Comparison of ENCODE assay signal across 11 cellular contexts in the genomic region with DNA sequence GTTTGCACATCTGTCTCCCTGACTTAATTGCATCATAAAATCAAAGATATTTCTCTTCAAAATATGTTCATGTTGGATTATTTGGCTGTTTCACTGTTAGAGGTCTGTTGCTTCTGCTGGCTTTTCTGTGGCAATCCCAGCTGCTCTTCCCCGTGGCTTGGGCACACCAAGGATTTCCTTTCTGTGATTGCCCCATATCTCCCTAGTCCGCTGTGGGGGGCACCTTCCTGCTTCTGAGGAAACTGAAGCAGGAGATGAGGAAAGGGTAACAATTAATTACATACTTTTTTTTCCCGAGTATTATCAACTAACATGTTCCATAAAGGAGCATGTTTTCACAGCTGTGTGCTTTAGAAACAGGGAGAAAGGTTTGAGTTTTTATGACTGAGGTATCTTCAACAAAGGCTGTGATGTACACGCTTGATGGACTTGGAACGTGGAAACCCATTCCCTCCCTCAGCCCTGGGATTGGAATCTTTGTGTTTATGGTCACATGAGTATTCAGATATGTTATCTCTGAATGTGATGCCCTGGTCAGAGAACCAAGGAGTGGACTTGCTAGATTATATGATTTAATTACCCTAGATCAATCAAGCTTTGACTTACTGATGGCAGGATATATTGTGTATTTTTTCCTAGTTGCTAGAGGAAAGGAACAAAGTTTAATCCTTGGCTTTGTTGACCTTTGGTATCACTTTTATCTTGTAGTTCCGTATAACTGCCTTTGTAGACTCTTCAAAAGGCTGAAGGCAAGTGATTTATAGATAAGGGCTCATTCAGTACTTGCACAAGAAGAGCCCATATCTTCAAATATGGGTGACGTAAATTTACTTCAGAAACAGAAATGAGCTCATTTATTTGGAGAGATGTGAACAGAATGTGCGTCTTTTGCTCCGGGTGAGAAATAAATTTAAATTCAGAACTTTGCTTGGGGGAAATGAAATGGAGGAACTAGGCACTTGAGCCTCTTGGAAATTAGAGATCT. TPM values are rescaled to one million over a fixed set of nuclear protein-coding genes. Genes with fewer than 3 reads are reported as not detected.
DNase-seq lines count a peak whose midpoint lies in the region; ATAC-seq and TF ChIP-seq lines count a peak whose summit lies in the region.
"Had no signal": no experiment of that assay in that cellular context is flagged by ENCODE, and none has a peak within 500 bp of the region (broad histone marks: within the 10 kb centered on the region; RNA-seq: fewer than 3 reads in every experiment).

No MANE protein-coding gene starts in this region.

- no peaks in the 10 kb centered on the region for H3K79me2 ChIP-seq in PC-3 (ENCODE audit: low read length)

- no peaks in the 10 kb centered on the region for H3F3A ChIP-seq in PC-3 (ENCODE audit: low read length, unreplicated experiment)

- no peak overlapping the region for H3K9ac ChIP-seq in PC-3 (ENCODE audit: low read length)

- intact Hi-C loops in PC-3 (cut with micrococcal nuclease), result no loop called here

- POLR2A ChIA-PET in PC-3 (lab: Charles Lee; ENCODE audit: unreplicated experiment), result no interaction called here

- no peaks in the 10 kb centered on the region for H3K27me3 Mint-ChIP-seq in nephron progenitor cell (ENCODE audit: low read depth, poor library complexity)

- H3K9me3 ChIP-seq in PC-3 (ENCODE audit: low read length), result no peaks in the 10 kb centered on the region

- peaks cover 18% of the 10 kb centered on the region for H3K36me3 Mint-ChIP-seq in nephron progenitor cell (ENCODE audit: low read depth)

- H3K27ac Mint-ChIP-seq in nephron progenitor cell, result peak overlapping the region; percentile 63
- H3K27ac Mint-ChIP-seq: H9 had no signal

- H3K9me3 Mint-ChIP-seq in nephron progenitor cell, result peaks cover 8% of the 10 kb centered on the region

- peak; percentile 56 for DNase-seq in GF-D8 (lab: John Stamatoyannopoulos, UW)
- peak; percentile 33 for DNase-seq in NCI-H69 (lab: John Stamatoyannopoulos, UW)
- DNase-seq in dermis microvascular lymphatic vessel endothelial cell (ENCODE audit: low read depth in 2 of 2), result peak; percentile 16 to 48
- DNase-seq in nephron progenitor cell, result no peak
- no peak for DNase-seq in GM03348 (ENCODE audit: low spot score)
- no peak for DNase-seq in NCI-H1105 treated with DMSO at 0.1 percent for 48 hours (lab: John Stamatoyannopoulos, UW)
- no peak for DNase-seq in PC-3
- DNase-seq in NCI-H1092 (lab: John Stamatoyannopoulos, UW), result no peak
- DNase-seq: activated CD4-positive, alpha-beta T cell treated with anti-CD3 and anti-CD28 coated beads for 1 hour; H9; mesenchymal stem cell had no signal

- CTCF ChIA-PET in PC-3 (lab: Charles Lee), result no interaction called here

- TF ChIP-seq CTCF in nephron progenitor cell (IDR thresholded peaks at IDR 0.05) (no peak), PC-3 (conservative IDR thresholded peaks at IDR 0.05; ENCODE audit: low read depth, low read length) (no peak)

- no peak overlapping the region for H3K4me2 ChIP-seq in PC-3 (ENCODE audit: low read length)

- no peaks in the 10 kb centered on the region for H4K20me1 ChIP-seq in PC-3 (ENCODE audit: low read length)

- peaks cover 14% of the 10 kb centered on the region for H3K4me1 ChIP-seq in PC-3 (ENCODE audit: insufficient read depth, low read length)

- BruUV-seq in PC-3 (replicated peaks; lab: Mats Ljungman, UMichigan), result no TSS peak

- no peaks in the 10 kb centered on the region for H3K9me2 ChIP-seq in PC-3 (replicated peaks; ENCODE audit: low read length)

- H3K36me3 ChIP-seq in PC-3 (ENCODE audit: low read depth, low read length), result no peaks in the 10 kb centered on the region

- no peaks in the 10 kb centered on the region for H3K27me3 ChIP-seq in PC-3 (ENCODE audit: low read length)

- no peak for ATAC-seq in PC-3

- H2AFZ ChIP-seq in PC-3 (ENCODE audit: low read length), result no peak overlapping the region

- H3K27ac ChIP-seq in PC-3 (ENCODE audit: low read length), result no peak overlapping the region

- H3K4me1 Mint-ChIP-seq in nephron progenitor cell, result peaks cover 30% of the 10 kb centered on the region

- H3K4me3 Mint-ChIP-seq in nephron progenitor cell, result no peak overlapping the region
- H3K4me3 Mint-ChIP-seq: H9 had no signal

- H3K4me3 ChIP-seq in PC-3 (ENCODE audit: low read length), result no peak overlapping the region

RNA-seq across cellular contexts. Expression of gene BORCS5, which starts 46.7 kb away (rescaled TPM):
- total RNA-seq in dermis microvascular lymphatic vessel endothelial cell (3.7 and 4.0 TPM in 2 replicates), PC-3 (2014; rRNA removed) (2.3 and 7.7 TPM in 2 replicates)

RNA-seq across cellular contexts. Expression of gene MANSC1, which starts 53.5 kb away (rescaled TPM):
- 5.5 and 9.1 TPM in 2 replicates for total RNA-seq in dermis microvascular lymphatic vessel endothelial cell
- total RNA-seq in PC-3 (2014; rRNA removed), result 2.8 and 3.1 TPM in 2 replicates

Comparison
In these comparisons a context has a peak if more than half of its experiments do, and no peak if none do; other contexts are left out.
1. DNase-seq: peak in GF-D8 (single experiment), NCI-H69 (single experiment) and dermis microvascular lymphatic vessel endothelial cell (2 of 2); none in nephron progenitor cell (single experiment), GM03348 (single experiment), NCI-H1105 treated with DMSO at 0.1 percent for 48 hours (single experiment), PC-3 (single experiment) and NCI-H1092 (single experiment).